28 cellular contexts compared by ENCODE assay signal in the genomic region with DNA sequence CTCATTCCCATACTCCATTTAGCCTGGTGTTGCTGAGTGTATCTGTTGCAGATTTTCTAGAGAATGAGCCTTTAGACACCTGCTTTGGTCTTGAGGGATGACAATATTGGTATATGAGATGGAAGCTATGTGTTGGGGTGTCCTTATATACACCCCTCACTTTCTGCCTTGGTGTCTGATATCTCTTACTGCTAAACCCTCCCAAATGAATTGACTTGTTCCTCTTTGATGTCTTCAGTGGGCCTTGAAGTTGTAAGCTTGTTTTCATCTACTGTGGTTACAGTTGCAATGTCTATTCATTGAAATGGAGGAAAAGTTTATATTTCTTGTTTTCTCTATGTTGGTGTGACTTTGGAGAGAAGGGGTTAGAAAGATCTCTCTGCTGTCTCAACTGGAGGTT. TPM values are rescaled to one million over a fixed set of nuclear protein-coding genes. Genes with fewer than 3 reads are reported as not detected.
A peak's percentile ranks its signal among the peaks of the same experiment; 100 is the strongest.
DNase-seq lines count a peak whose midpoint lies in the region; ATAC-seq and TF ChIP-seq lines count a peak whose summit lies in the region.
"Had no signal": no experiment of that assay in that cellular context is flagged by ENCODE, and none has a peak within 500 bp of the region (broad histone marks: within the 10 kb centered on the region; RNA-seq: fewer than 3 reads in every experiment).

No MANE protein-coding gene starts in this region.

- no peaks in the 10 kb centered on the region for H3K9me3 Mint-ChIP-seq in CD4-positive, alpha-beta memory T cell
- H3K9me3 Mint-ChIP-seq in central memory CD8-positive, alpha-beta T cell, result no peaks in the 10 kb centered on the region
- H3K9me3 Mint-ChIP-seq: activated naive CD8-positive, alpha-beta T cell treated with anti-CD3 and anti-CD28 coated beads, Interleukin-2, amount 50 U/mL, for 24 hours had no signal

- no peaks in the 10 kb centered on the region for H3K9me3 ChIP-seq in CD4-positive, alpha-beta memory T cell (ENCODE audit: control insufficient read depth in 1 of 2, low read length in 2 of 2)
- H3K9me3 ChIP-seq in neutrophil, result no peaks in the 10 kb centered on the region
- no peaks in the 10 kb centered on the region for H3K9me3 ChIP-seq in psoas muscle
- H3K9me3 ChIP-seq: stomach, tibial nerve had no signal

- DNase-seq in CD4-positive, alpha-beta memory T cell, result no peak
- peak; percentile 45 for DNase-seq in Jurkat, Clone E6-1 (ENCODE audit: low read depth, low spot score)
- DNase-seq in central memory CD8-positive, alpha-beta T cell (ENCODE audit: low spot score in 2 of 2), result no peak
- no peak for DNase-seq in psoas muscle
- DNase-seq: activated CD4-positive, alpha-beta T cell treated with anti-CD3 and anti-CD28 coated beads, Interleukin-2, amount 50 U/mL, for 48 hours; activated CD4-positive, CD25-positive, alpha-beta regulatory T cell treated with anti-CD3 and anti-CD28 coated beads, Interleukin-2, amount 50 U/mL, for 72 hours; activated CD8-positive, alpha-beta memory T cell treated with anti-CD3 and anti-CD28 coated beads, Interleukin-2, amount 50 U/mL, for 4 hours; activated naive CD8-positive, alpha-beta T cell treated with anti-CD3 and anti-CD28 coated beads, Interleukin-2, amount 50 U/mL, for 24 hours; cortex of kidney; effector memory CD4-positive, alpha-beta T cell; hippocampal formation; KBM-7; left cardiac atrium; MM.1S; NCI-H1436 treated with DMSO at 0.1 percent for 48 hours; NCI-H2081 treated with DMSO at 0.1 percent for 48 hours; NCI-H226; NCI-H526 treated with DMSO at 0.1 percent for 48 hours; PC-9; right cardiac atrium; stimulated activated CD4-positive, alpha-beta T cell treated with anti-CD3 and anti-CD28 coated beads, Interleukin-1b, Interleukin-23, amount 100 ng/mL, for 48 hours; stomach had no signal

- no peak overlapping the region for H3K4me3 ChIP-seq in CD4-positive, alpha-beta memory T cell (ENCODE audit: low read length in 2 of 2)
- no peak overlapping the region for H3K4me3 ChIP-seq in Jurkat, Clone E6-1 (ENCODE audit: low read length)
- H3K4me3 ChIP-seq in neutrophil (ENCODE audit: low read depth in 1 of 2, low read length in 1 of 2) (no peak overlapping the region), psoas muscle (no peak overlapping the region)
- H3K4me3 ChIP-seq: PC-9, stomach, tibial nerve had no signal

- peak overlapping the region in 3 of 8 donors; percentile 2 to 60 (median 29) for H3K4me3 Mint-ChIP-seq in CD4-positive, alpha-beta memory T cell
- no peak overlapping the region for H3K4me3 Mint-ChIP-seq in central memory CD8-positive, alpha-beta T cell
- H3K4me3 Mint-ChIP-seq: activated naive CD8-positive, alpha-beta T cell treated with anti-CD3 and anti-CD28 coated beads, Interleukin-2, amount 50 U/mL, for 24 hours had no signal

- intact Hi-C loops in CD4-positive, alpha-beta memory T cell (cut with micrococcal nuclease), result no loop called here
- intact Hi-C loops in psoas muscle (cut with DNase I), result no loop called here

- no peaks in the 10 kb centered on the region for H3K27me3 ChIP-seq in CD4-positive, alpha-beta memory T cell (ENCODE audit: insufficient read depth, low read length)
- no peaks in the 10 kb centered on the region for H3K27me3 ChIP-seq in neutrophil
- no peaks in the 10 kb centered on the region for H3K27me3 ChIP-seq in psoas muscle (ENCODE audit: insufficient read depth in 3 of 3, low read length in 2 of 3)
- H3K27me3 ChIP-seq: stomach, tibial nerve had no signal

- POLR2A ChIA-PET in CD4-positive, alpha-beta memory T cell (lab: Charles Lee; ENCODE audit: partially characterized antibody), result interaction anchor here (1.2 kb wide), 1 partner anchor 16 kb away, joined by 3 read pairs; no protein-coding TSS in a partner anchor

- peaks cover 67% of the 10 kb centered on the region for H3K4me1 ChIP-seq in CD4-positive, alpha-beta memory T cell (ENCODE audit: insufficient read depth, low read length)
- H3K4me1 ChIP-seq in neutrophil (ENCODE audit: control insufficient read depth in 1 of 2, insufficient read depth in 1 of 2, low read depth in 1 of 2, low read length in 1 of 2), result peaks cover 14 to 37% of the 10 kb centered on the region in 2 experiments
- H3K4me1 ChIP-seq in psoas muscle, result peaks cover 57% of the 10 kb centered on the region

- peak overlapping the region in 4 of 7 donors; percentile 8 to 70 (median 34) for H3K27ac Mint-ChIP-seq in CD4-positive, alpha-beta memory T cell
- H3K27ac Mint-ChIP-seq in central memory CD8-positive, alpha-beta T cell (ENCODE audit: low read depth), result peak overlapping the region; percentile 49
- H3K27ac Mint-ChIP-seq: activated naive CD8-positive, alpha-beta T cell treated with anti-CD3 and anti-CD28 coated beads, Interleukin-2, amount 50 U/mL, for 24 hours had no signal

- no peaks in the 10 kb centered on the region for H3K36me3 ChIP-seq in CD4-positive, alpha-beta memory T cell (ENCODE audit: insufficient read depth, low read length)
- H3K36me3 ChIP-seq in neutrophil (no peaks in the 10 kb centered on the region), psoas muscle (ENCODE audit: insufficient read depth in 1 of 2, low read depth in 1 of 2) (no peaks in the 10 kb centered on the region)
- H3K36me3 ChIP-seq: stomach, tibial nerve had no signal

- no peak overlapping the region for H3K27ac ChIP-seq in CD4-positive, alpha-beta memory T cell (ENCODE audit: low read depth, low read length)
- H3K27ac ChIP-seq in neutrophil, result peak overlapping the region; percentile 53
- H3K27ac ChIP-seq in psoas muscle, result no peak overlapping the region
- H3K27ac ChIP-seq: C4-2B, PC-9, stomach had no signal

- H3K27me3 Mint-ChIP-seq in CD4-positive, alpha-beta memory T cell, result no peaks in the 10 kb centered on the region
- no peaks in the 10 kb centered on the region for H3K27me3 Mint-ChIP-seq in central memory CD8-positive, alpha-beta T cell
- H3K27me3 Mint-ChIP-seq: activated naive CD8-positive, alpha-beta T cell treated with anti-CD3 and anti-CD28 coated beads, Interleukin-2, amount 50 U/mL, for 24 hours had no signal

- ATAC-seq in central memory CD8-positive, alpha-beta T cell (replicated peaks; ENCODE audit: extremely low read depth, poor library complexity, severe bottlenecking), result no peak
- no peak for ATAC-seq in GM21423 (IDR thresholded peaks at IDR 0.05; ENCODE audit: unreplicated experiment)
- no peak for ATAC-seq in psoas muscle
- no peak for ATAC-seq in HG02970 (IDR thresholded peaks at IDR 0.05; ENCODE audit: low FRiP score, unreplicated experiment)
- ATAC-seq: activated naive CD8-positive, alpha-beta T cell treated with anti-CD3 and anti-CD28 coated beads, Interleukin-2, amount 50 U/mL, for 24 hours; left cardiac atrium; right cardiac atrium; Right ventricle myocardium inferior had no signal

- no peak for TF ChIP-seq CTCF in neutrophil (IDR thresholded peaks at IDR 0.05)
- no peak for TF ChIP-seq CTCF in psoas muscle (IDR thresholded peaks at IDR 0.05)

- H3K4me1 Mint-ChIP-seq in CD4-positive, alpha-beta memory T cell, result peaks cover 36 to 82% (median 60%) of the 10 kb centered on the region in 4 donors
- peaks cover 67% of the 10 kb centered on the region for H3K4me1 Mint-ChIP-seq in central memory CD8-positive, alpha-beta T cell

- CTCF ChIA-PET in CD4-positive, alpha-beta memory T cell (lab: Charles Lee; ENCODE audit: partially characterized antibody), result interaction anchor here (1.6 to 1.8 kb wide), 2 partner anchors 11 to 19 kb away, joined by 3 to 6 read pairs; a partner anchor contains a TSS

- H3K36me3 Mint-ChIP-seq in CD4-positive, alpha-beta memory T cell, result peaks cover 0 to 7% of the 10 kb centered on the region in 2 donors
- peaks cover 12% of the 10 kb centered on the region for H3K36me3 Mint-ChIP-seq in central memory CD8-positive, alpha-beta T cell (ENCODE audit: insufficient read depth)

RNA-seq across cellular contexts. Expression of a gene that starts 18.8 kb away (rescaled TPM):
- 10 to 100 TPM; 67.8 to 77.2 TPM for total RNA-seq in CD4-positive, alpha-beta memory T cell
- 100 to 1,000 TPM; 106 to 108 TPM for polyA plus RNA-seq in CD4-positive, alpha-beta memory T cell
- polyA plus RNA-seq in Jurkat, Clone E6-1 (2012; ENCODE audit: insufficient read depth, insufficient read length), result 94.1 TPM
- 100 to 1,000 TPM; 131 to 164 (median 149) TPM for total RNA-seq in psoas muscle
- 100 to 1,000 TPM in 2 of 3 donors, 10 to 100 TPM in 1; 76.5 to 170 (median 116) TPM for polyA plus RNA-seq in psoas muscle
